ENCODE assay signal across 18 cellular contexts in the genomic region with DNA sequence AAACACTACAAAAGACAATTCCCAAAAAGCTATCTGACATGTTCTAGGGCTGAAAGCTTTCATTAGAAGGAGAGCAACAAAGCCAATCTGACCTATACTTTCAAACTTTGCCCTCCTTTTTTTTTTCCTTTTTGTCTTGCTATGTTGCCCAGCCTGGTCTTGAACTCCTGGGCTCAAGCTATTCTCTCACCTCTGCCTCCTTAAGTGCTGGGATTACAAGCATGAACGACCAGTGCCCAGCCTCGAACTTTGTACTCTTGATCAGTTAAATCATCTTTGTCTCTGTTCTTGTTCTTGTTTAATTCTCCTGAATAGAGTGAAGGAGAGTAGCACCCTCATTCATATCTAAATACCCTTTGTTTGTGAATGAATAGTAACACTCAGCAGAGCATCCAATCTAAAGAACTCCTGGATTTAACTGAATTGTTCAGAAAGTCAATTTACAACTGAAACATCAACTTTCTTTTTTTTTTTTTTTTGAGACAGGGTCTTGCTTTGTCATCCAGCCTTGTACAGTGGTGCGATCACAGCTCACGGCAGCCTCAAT. TPM values are rescaled to one million over a fixed set of nuclear protein-coding genes. Genes with fewer than 3 reads are reported as not detected.
A peak's percentile ranks its signal among the peaks of the same experiment; 100 is the strongest.
DNase-seq lines count a peak whose midpoint lies in the region; ATAC-seq and TF ChIP-seq lines count a peak whose summit lies in the region.
"Had no signal": no experiment of that assay in that cellular context is flagged by ENCODE, and none has a peak within 500 bp of the region (broad histone marks: within the 10 kb centered on the region; RNA-seq: fewer than 3 reads in every experiment).

No MANE protein-coding gene starts in this region.

- H3K9me3 Mint-ChIP-seq in activated T-cell treated with anti-CD3 and anti-CD28 coated beads, Interleukin-2, amount 50 U/mL, for 24 hours = no peaks in the 10 kb centered on the region
- H3K9me3 Mint-ChIP-seq in H9 = no peaks in the 10 kb centered on the region
- H3K9me3 Mint-ChIP-seq in activated T-helper 17 cell treated with anti-CD3 and anti-CD28 coated beads, Interleukin-2, amount 50 U/mL, for 72 hours = no peaks in the 10 kb centered on the region
- no peaks in the 10 kb centered on the region for H3K9me3 Mint-ChIP-seq in naive thymus-derived CD4-positive, alpha-beta T cell
- H3K9me3 Mint-ChIP-seq: CD4-positive, alpha-beta memory T cell had no signal

- H3K4me3 Mint-ChIP-seq in activated T-cell treated with anti-CD3 and anti-CD28 coated beads, Interleukin-2, amount 50 U/mL, for 24 hours = no peak overlapping the region
- H3K4me3 Mint-ChIP-seq in H9 = no peak overlapping the region
- no peak overlapping the region for H3K4me3 Mint-ChIP-seq in activated T-helper 17 cell treated with anti-CD3 and anti-CD28 coated beads, Interleukin-2, amount 50 U/mL, for 72 hours
- H3K4me3 Mint-ChIP-seq in naive thymus-derived CD4-positive, alpha-beta T cell = no peak overlapping the region
- H3K4me3 Mint-ChIP-seq: CD4-positive, alpha-beta memory T cell had no signal

- H2BK20ac ChIP-seq in H9 (ENCODE audit: low read depth, low read length, poor library complexity, severe bottlenecking) = no peak overlapping the region

- no peaks in the 10 kb centered on the region for H3K4me1 ChIP-seq in H9 (ENCODE audit: insufficient read depth, low read length)
- H3K4me1 ChIP-seq in naive thymus-derived CD4-positive, alpha-beta T cell (ENCODE audit: control insufficient read depth in 2 of 2, insufficient read depth in 2 of 2, low read length in 2 of 2) = no peaks in the 10 kb centered on the region
- H3K4me1 ChIP-seq in neuronal stem cell (ENCODE audit: control insufficient read depth in 2 of 2, insufficient read depth in 1 of 2, low read depth in 1 of 2, low read length in 2 of 2) = no peaks in the 10 kb centered on the region

- POLR2A ChIA-PET in naive thymus-derived CD4-positive, alpha-beta T cell (lab: Charles Lee) = interaction anchor here (1.1 to 1.8 kb wide), 2 partner anchors 16 to 17 kb away, joined by 3 to 5 read pairs; no protein-coding TSS in a partner anchor

- no peak for DNase-seq in activated T-cell treated with anti-CD3 and anti-CD28 coated beads, Interleukin-2, amount 50 U/mL, for 24 hours
- DNase-seq in activated T-cell treated with anti-CD3 and anti-CD28 coated beads, Interleukin-2, amount 50 U/mL, for 1 hour = no peak
- DNase-seq in H9 (no peak), neuronal stem cell (ENCODE audit: low spot score) (no peak)
- no peak for DNase-seq in naive thymus-derived CD4-positive, alpha-beta T cell
- DNase-seq: Calu3; CD4-positive, alpha-beta memory T cell; GF-D8; HCEC 1CT; NCI-H1105 treated with DMSO at 0.1 percent for 48 hours; NCI-H1694; NCI-H510A; NCI-H774; OCI-M1; Right ventricle myocardium superior had no signal

- no peak overlapping the region for H4K8ac ChIP-seq in H9 (replicated peaks; ENCODE audit: insufficient read length, low read depth, low read length)
- no peak overlapping the region for H4K8ac ChIP-seq in neuronal stem cell (ENCODE audit: low read depth, low read length)

- no peak overlapping the region for H2BK12ac ChIP-seq in H9 (ENCODE audit: insufficient read length, low read depth, low read length)
- no peak overlapping the region for H2BK12ac ChIP-seq in neuronal stem cell (ENCODE audit: low read length)

- no peak overlapping the region for H2BK5ac ChIP-seq in H9 (ENCODE audit: insufficient read length, low read length)
- H2BK5ac ChIP-seq in neuronal stem cell (ENCODE audit: low read length) = no peak overlapping the region

- H3K23ac ChIP-seq in H9 (ENCODE audit: insufficient read length, low read depth, low read length) (no peak overlapping the region), neuronal stem cell (ENCODE audit: low read depth, low read length, poor library complexity) (no peak overlapping the region)

- no peaks in the 10 kb centered on the region for H3K27me3 ChIP-seq in H9 (ENCODE audit: insufficient read depth, low read length)
- no peaks in the 10 kb centered on the region for H3K27me3 ChIP-seq in naive thymus-derived CD4-positive, alpha-beta T cell (ENCODE audit: control insufficient read depth in 2 of 2, insufficient read depth in 2 of 2, low read length in 2 of 2)
- H3K27me3 ChIP-seq in neuronal stem cell (ENCODE audit: control insufficient read depth in 3 of 3, insufficient read depth in 3 of 3, low read depth in 1 of 3, low read length in 3 of 3) = no peaks in the 10 kb centered on the region

- no CpG with 5 or more reads among the region's 4 CpGs for WGBS in H9 (ENCODE audit: extremely low coverage, insufficient read length, low lambda C conversion rate)
- no CpG with 5 or more reads among the region's 4 CpGs for WGBS in neuronal stem cell (ENCODE audit: extremely low coverage in 2 of 2, insufficient read length in 2 of 2, insufficient replicate concordance in 1 of 2), 2 donors

- CTCF ChIA-PET in naive thymus-derived CD4-positive, alpha-beta T cell (lab: Charles Lee) = interaction anchor here (0.5 to 0.9 kb wide), 2 partner anchors 21 to 58 kb away, joined by 3 read pairs; no protein-coding TSS in a partner anchor

- H2AK5ac ChIP-seq in H9 (ENCODE audit: insufficient read length, low read length) (no peak overlapping the region), neuronal stem cell (ENCODE audit: low read depth, low read length) (no peak overlapping the region)

- no peak for ATAC-seq in activated T-helper 17 cell treated with anti-CD3 and anti-CD28 coated beads, Interleukin-2, amount 50 U/mL, for 72 hours (replicated peaks)
- no peak for ATAC-seq in naive thymus-derived CD4-positive, alpha-beta T cell
- ATAC-seq in GM19035 (IDR thresholded peaks at IDR 0.05; ENCODE audit: unreplicated experiment) (no peak), HG02678 (IDR thresholded peaks at IDR 0.05; ENCODE audit: unreplicated experiment) (no peak)

- H3K9ac ChIP-seq in H9 (ENCODE audit: extremely low read depth, insufficient read length, low read length) (no peak overlapping the region), neuronal stem cell (ENCODE audit: low read depth, low read length, poor library complexity) (no peak overlapping the region)

- no peak for TF ChIP-seq CTCF in H9 (conservative IDR thresholded peaks at IDR 0.05)

- peaks cover 9 to 71% (median 12%) of the 10 kb centered on the region in 3 experiments for H3K36me3 ChIP-seq in naive thymus-derived CD4-positive, alpha-beta T cell (ENCODE audit: control insufficient read depth in 2 of 3, insufficient read depth in 3 of 3, low read length in 3 of 3)
- H3K36me3 ChIP-seq in neuronal stem cell (replicated peaks in 1 of 2; ENCODE audit: control insufficient read depth in 2 of 2, insufficient read depth in 2 of 2, low read length in 2 of 2) = peaks cover 11 to 97% of the 10 kb centered on the region in 2 donors

- no peak overlapping the region for H3T11ph ChIP-seq in H9 (ENCODE audit: low read length)

- intact Hi-C loops in naive thymus-derived CD4-positive, alpha-beta T cell (cut with micrococcal nuclease) = no loop called here

- H3K27ac ChIP-seq in H9 (ENCODE audit: insufficient read length, low read depth, low read length) = no peak overlapping the region
- H3K27ac ChIP-seq in naive thymus-derived CD4-positive, alpha-beta T cell (ENCODE audit: low read depth, low read length) = no peak overlapping the region
- H3K27ac ChIP-seq in neuronal stem cell (replicated peaks; ENCODE audit: low read length) = no peak overlapping the region

- H3K4me1 Mint-ChIP-seq in activated T-cell treated with anti-CD3 and anti-CD28 coated beads, Interleukin-2, amount 50 U/mL, for 24 hours (ENCODE audit: low read depth) = peaks cover 9% of the 10 kb centered on the region
- peaks cover 15 to 24% of the 10 kb centered on the region in 2 experiments for H3K4me1 Mint-ChIP-seq in H9
- no peaks in the 10 kb centered on the region for H3K4me1 Mint-ChIP-seq in activated T-helper 17 cell treated with anti-CD3 and anti-CD28 coated beads, Interleukin-2, amount 50 U/mL, for 72 hours
- H3K4me1 Mint-ChIP-seq in naive thymus-derived CD4-positive, alpha-beta T cell = peaks cover 0 to 7% (median 0%) of the 10 kb centered on the region in 7 donors

- H4K20me1 ChIP-seq in H9 (ENCODE audit: control insufficient read depth, insufficient read depth, insufficient read length) = no peaks in the 10 kb centered on the region

- no peak overlapping the region for H3K4me3 ChIP-seq in naive thymus-derived CD4-positive, alpha-beta T cell (ENCODE audit: low read length)
- no peak overlapping the region for H3K4me3 ChIP-seq in neuronal stem cell (ENCODE audit: low read length in 2 of 2)

- H3K79me2 ChIP-seq in H9 (ENCODE audit: insufficient read depth, low read length) = no peaks in the 10 kb centered on the region

- H3K27ac Mint-ChIP-seq in activated T-cell treated with anti-CD3 and anti-CD28 coated beads, Interleukin-2, amount 50 U/mL, for 24 hours = peak overlapping the region; percentile 45
- H3K27ac Mint-ChIP-seq in H9 = peak overlapping the region in 2 of 3 experiments; percentile 4 to 84; a peak in 3 of 7 replicates
- peak overlapping the region; percentile 7 for H3K27ac Mint-ChIP-seq in activated T-helper 17 cell treated with anti-CD3 and anti-CD28 coated beads, Interleukin-2, amount 50 U/mL, for 72 hours
- peak overlapping the region in 6 of 9 donors; percentile 16 to 75 (median 50) for H3K27ac Mint-ChIP-seq in naive thymus-derived CD4-positive, alpha-beta T cell

- H3K56ac ChIP-seq in H9 (ENCODE audit: insufficient read length, low read depth, low read length) = no peak overlapping the region

- no peaks in the 10 kb centered on the region for H3K79me1 ChIP-seq in H9 (ENCODE audit: insufficient read depth, low read depth, low read length, poor library complexity, severe bottlenecking)
- H3K79me1 ChIP-seq in neuronal stem cell (ENCODE audit: low read depth, low read length) = no peaks in the 10 kb centered on the region

- H3K36me3 Mint-ChIP-seq in activated T-cell treated with anti-CD3 and anti-CD28 coated beads, Interleukin-2, amount 50 U/mL, for 24 hours (ENCODE audit: low read depth) = peaks cover 89% of the 10 kb centered on the region
- peaks cover 44 to 86% (median 74%) of the 10 kb centered on the region in 3 experiments; a peak in 6 of 7 replicates for H3K36me3 Mint-ChIP-seq in H9 (ENCODE audit: insufficient read depth in 1 of 3, low read depth in 3 of 3)
- peaks cover 97% of the 10 kb centered on the region for H3K36me3 Mint-ChIP-seq in activated T-helper 17 cell treated with anti-CD3 and anti-CD28 coated beads, Interleukin-2, amount 50 U/mL, for 72 hours (ENCODE audit: low read depth)
- H3K36me3 Mint-ChIP-seq in naive thymus-derived CD4-positive, alpha-beta T cell = peaks cover 20 to 54% (median 23%) of the 10 kb centered on the region in 5 donors

- H2AFZ ChIP-seq in H9 (ENCODE audit: low read length) (no peak overlapping the region), neuronal stem cell (ENCODE audit: low read length) (no peak overlapping the region)

- H2BK15ac ChIP-seq in H9 (ENCODE audit: low read depth, low read length) = no peak overlapping the region
- H2BK15ac ChIP-seq in neuronal stem cell (ENCODE audit: low read length) = no peak overlapping the region

- H3K14ac ChIP-seq in H9 (ENCODE audit: insufficient read depth, low read length) (no peak overlapping the region), neuronal stem cell (ENCODE audit: low read length) (no peak overlapping the region)

- H3K27me3 Mint-ChIP-seq in activated T-cell treated with anti-CD3 and anti-CD28 coated beads, Interleukin-2, amount 50 U/mL, for 24 hours = no peaks in the 10 kb centered on the region
- H3K27me3 Mint-ChIP-seq in H9 (ENCODE audit: low read depth) = no peaks in the 10 kb centered on the region
- H3K27me3 Mint-ChIP-seq in activated T-helper 17 cell treated with anti-CD3 and anti-CD28 coated beads, Interleukin-2, amount 50 U/mL, for 72 hours = no peaks in the 10 kb centered on the region
- no peaks in the 10 kb centered on the region for H3K27me3 Mint-ChIP-seq in naive thymus-derived CD4-positive, alpha-beta T cell
- H3K27me3 Mint-ChIP-seq: CD4-positive, alpha-beta memory T cell had no signal

- no peak overlapping the region for H4K5ac ChIP-seq in H9 (ENCODE audit: insufficient read length, low read depth, low read length)

- H3K23me2 ChIP-seq in H9 (ENCODE audit: insufficient read length, low read depth, low read length, poor library complexity, severe bottlenecking) = no peaks in the 10 kb centered on the region

- H4K91ac ChIP-seq in H9 (ENCODE audit: insufficient read length, low read depth, low read length) = no peak overlapping the region
- no peak overlapping the region for H4K91ac ChIP-seq in neuronal stem cell (ENCODE audit: low read depth, low read length, poor library complexity)

- H3K4me2 ChIP-seq in H9 (ENCODE audit: insufficient read depth, insufficient read length, low read length) = no peak overlapping the region
- no peak overlapping the region for H3K4me2 ChIP-seq in neuronal stem cell (ENCODE audit: insufficient read depth, low read length, poor library complexity, severe bottlenecking)

- H3K9me3 ChIP-seq in H9 (ENCODE audit: control insufficient read depth, low read depth, low read length) = no peaks in the 10 kb centered on the region
- no peaks in the 10 kb centered on the region for H3K9me3 ChIP-seq in naive thymus-derived CD4-positive, alpha-beta T cell (ENCODE audit: control insufficient read depth in 2 of 3, low read length in 3 of 3)
- no peaks in the 10 kb centered on the region for H3K9me3 ChIP-seq in neuronal stem cell (replicated peaks in 1 of 2; ENCODE audit: control insufficient read depth in 2 of 2, insufficient read depth in 1 of 2, low read depth in 1 of 2, low read length in 2 of 2)

- H3K18ac ChIP-seq in H9 (ENCODE audit: insufficient read length, low read depth, low read length) = no peak overlapping the region
- no peak overlapping the region for H3K18ac ChIP-seq in neuronal stem cell (ENCODE audit: low read length)

- H3K4ac ChIP-seq in H9 (ENCODE audit: low read depth, low read length) = no peak overlapping the region
- H3K4ac ChIP-seq in neuronal stem cell (ENCODE audit: low read length) = no peak overlapping the region

- H2BK120ac ChIP-seq in H9 (ENCODE audit: low read depth, low read length, poor library complexity, severe bottlenecking) (no peak overlapping the region), neuronal stem cell (ENCODE audit: low read depth, low read length) (no peak overlapping the region)

RNA-seq across cellular contexts. Expression of gene ERP29, which starts 22.1 kb away (rescaled TPM):
- 160 and 164 TPM in 2 replicates for total RNA-seq in H9 (2021)
- 10 to 100 TPM; 68.5 to 93.0 TPM for total RNA-seq in activated T-helper 17 cell treated with anti-CD3 and anti-CD28 coated beads, Interleukin-2, amount 50 U/mL, for 72 hours
- total RNA-seq in naive thymus-derived CD4-positive, alpha-beta T cell = 100 to 1,000 TPM; 115 to 184 (median 127) TPM
- polyA plus RNA-seq in naive thymus-derived CD4-positive, alpha-beta T cell = 100 to 1,000 TPM; 219 to 253 TPM
- polyA plus RNA-seq in neuronal stem cell (2013, experiment 1 of 2) = 75.9 TPM
- 78.0 TPM for polyA plus RNA-seq in neuronal stem cell (2013, experiment 2 of 2)

RNA-seq across cellular contexts. Expression of gene TMEM116, which starts 22.3 kb away (rescaled TPM):
- 10.5 and 10.8 TPM in 2 replicates for total RNA-seq in H9 (2021)
- total RNA-seq in activated T-helper 17 cell treated with anti-CD3 and anti-CD28 coated beads, Interleukin-2, amount 50 U/mL, for 72 hours = 10 to 100 TPM; 13.8 to 16.9 TPM
- total RNA-seq in naive thymus-derived CD4-positive, alpha-beta T cell = 10 to 100 TPM; 12.6 to 29.3 (median 23.0) TPM
- polyA plus RNA-seq in naive thymus-derived CD4-positive, alpha-beta T cell = 10 to 100 TPM in 1 of 2 donors, 1 to 10 TPM in 1; 8.7 to 13.3 TPM
- polyA plus RNA-seq in neuronal stem cell (2013, experiment 1 of 2) = 13.8 TPM
- 14.1 TPM for polyA plus RNA-seq in neuronal stem cell (2013, experiment 2 of 2)
